In genomic region chr1:10519016-10519417, GRCh38 we compare ENCODE assay signal across 10 cellular contexts. TPM values are rescaled to one million over a fixed set of nuclear protein-coding genes. Genes with fewer than 3 reads are reported as not detected.
DNase-seq lines count a peak whose midpoint lies in the region; ATAC-seq, FAIRE-seq and TF ChIP-seq lines count a peak whose summit lies in the region.
"Had no signal": no experiment of that assay in that cellular context is flagged by ENCODE, and none has a peak within 500 bp of the region (broad histone marks: within the 10 kb centered on the region; RNA-seq: fewer than 3 reads in every experiment).

No MANE protein-coding gene starts in this region.

- H3K9me3 Mint-ChIP-seq in MCF 10A (ENCODE audit: unreplicated experiment) (no peaks in the 10 kb centered on the region), type B pancreatic cell (no peaks in the 10 kb centered on the region)

- ATAC-seq in T-helper 17 cell (no peak), left lobe of liver (peak; percentile 89)

- no peaks in the 10 kb centered on the region for H3K27me3 Mint-ChIP-seq in MCF 10A (ENCODE audit: insufficient read depth, unreplicated experiment)
- no peaks in the 10 kb centered on the region for H3K27me3 Mint-ChIP-seq in T-helper 17 cell
- H3K27me3 Mint-ChIP-seq in type B pancreatic cell = no peaks in the 10 kb centered on the region

- CTCF ChIA-PET in MCF 10A (lab: Yijun Ruan, JAX) = interaction anchor here (1.0 kb wide), 1 partner anchor 11 kb away, joined by 5 read pairs; no protein-coding TSS in a partner anchor

- H3K27me3 ChIP-seq in breast epithelium = no peaks in the 10 kb centered on the region

- intact Hi-C loops in breast epithelium (cut with DNase I; ENCODE audit: low total_unique reads) = no loop called here
- intact Hi-C loops in MCF 10A (cut with micrococcal nuclease) = no loop called here

- H3K4me3 Mint-ChIP-seq in MCF 10A (ENCODE audit: unreplicated experiment) = no peak overlapping the region
- H3K4me3 Mint-ChIP-seq in T-helper 17 cell = no peak overlapping the region
- H3K4me3 Mint-ChIP-seq in type B pancreatic cell = peak overlapping the region; percentile 67

- H3K27ac Mint-ChIP-seq in MCF 10A (ENCODE audit: low read depth, unreplicated experiment) (no peak overlapping the region), T-helper 17 cell (peak overlapping the region; percentile 45), type B pancreatic cell (peak overlapping the region; percentile 71)

- TF ChIP-seq POLR2A in breast epithelium (IDR thresholded peaks at IDR 0.05) = no peak

- POLR2A ChIA-PET in MCF 10A (lab: Yijun Ruan, JAX) = no interaction called here

- H3K4me1 ChIP-seq in breast epithelium = no peaks in the 10 kb centered on the region

- H3K9me3 ChIP-seq in breast epithelium (no peaks in the 10 kb centered on the region), T-helper 17 cell (ENCODE audit: control insufficient read depth, low read length, poor library complexity, severe bottlenecking) (no peaks in the 10 kb centered on the region)

- H3K4me3 ChIP-seq in breast epithelium = no peak overlapping the region

- H3K36me3 Mint-ChIP-seq in MCF 10A (ENCODE audit: insufficient read depth, unreplicated experiment) (peaks cover 4% of the 10 kb centered on the region), T-helper 17 cell (ENCODE audit: low read depth) (peaks cover 4% of the 10 kb centered on the region), type B pancreatic cell (peaks cover 4% of the 10 kb centered on the region)

- no peaks in the 10 kb centered on the region for H3K36me3 ChIP-seq in breast epithelium

- H3K27ac ChIP-seq in breast epithelium = peak overlapping the region; percentile 38 to 57

- BruUV-seq in MCF 10A (replicated peaks; lab: Mats Ljungman, UMichigan) = no TSS peak

- no peak for TF ChIP-seq CTCF in breast epithelium (IDR thresholded peaks at IDR 0.05)
- no peak for TF ChIP-seq CTCF in MCF 10A (IDR thresholded peaks at IDR 0.05; ENCODE audit: unreplicated experiment)
- peak; percentile 53 for TF ChIP-seq CTCF in type B pancreatic cell (conservative IDR thresholded peaks at IDR 0.05)

- peaks cover 20% of the 10 kb centered on the region for H3K4me1 Mint-ChIP-seq in MCF 10A (ENCODE audit: insufficient read depth, unreplicated experiment)
- H3K4me1 Mint-ChIP-seq in T-helper 17 cell = peaks cover 40% of the 10 kb centered on the region
- peaks cover 48% of the 10 kb centered on the region for H3K4me1 Mint-ChIP-seq in type B pancreatic cell (ENCODE audit: unreplicated experiment)

- no peak for FAIRE-seq in HTR-8/SVneo (lab: Jason Lieb, UNC)

- DNase-seq in breast epithelium (ENCODE audit: low spot score in 2 of 2) = no peak
- DNase-seq in MCF 10A (ENCODE audit: unreplicated experiment) = no peak
- no peak for DNase-seq in T-helper 17 cell
- peak; percentile 53 for DNase-seq in left lobe of liver (ENCODE audit: low spot score)
- DNase-seq in type B pancreatic cell (ENCODE audit: extremely low spot score, unreplicated experiment) = no peak
- no peak for DNase-seq in NCI-H2081 treated with DMSO at 0.1 percent for 48 hours (lab: John Stamatoyannopoulos, UW)
- no peak for DNase-seq in activated CD4-positive, alpha-beta T cell treated with anti-CD3 and anti-CD28 coated beads, Interleukin-2, amount 50 U/mL, for 4 hours
- no peak for DNase-seq in HTR-8/SVneo (ENCODE audit: insufficient read length, low spot score)
- DNase-seq: activated effector memory CD4-positive, alpha-beta T cell treated with Interleukin-2 at 50 U/mL for 16 hours; effector CD4-positive, alpha-beta T cell had no signal

RNA-seq across cellular contexts. Expression of gene PEX14, which starts 44.3 kb away (rescaled TPM):
- 10 to 100 TPM; 12.5 to 16.1 (median 14.8) TPM for total RNA-seq in breast epithelium
- total RNA-seq in MCF 10A (2022) = 22.2 and 26.6 TPM in 2 replicates
- 10 to 100 TPM; 16.0 TPM for total RNA-seq in T-helper 17 cell
- 24.0 TPM for total RNA-seq in left lobe of liver
- 22.5 and 25.3 TPM in 2 replicates for total RNA-seq in type B pancreatic cell (ENCODE audit: low replicate concordance)

RNA-seq across cellular contexts. Expression of gene DFFA, which starts 46.7 kb away (rescaled TPM):
- total RNA-seq in breast epithelium (10 to 100 TPM; 19.7 to 22.8 (median 21.3) TPM), MCF 10A (2022) (51.3 and 55.7 TPM in 2 replicates), T-helper 17 cell (10 to 100 TPM; 14.6 to 15.1 TPM), left lobe of liver (19.4 TPM), type B pancreatic cell (ENCODE audit: low replicate concordance) (41.6 and 52.8 TPM in 2 replicates)
